9 cellular contexts compared by ENCODE assay signal in genomic region chr11:71786369-71787013, GRCh38. TPM values are rescaled to one million over a fixed set of nuclear protein-coding genes. Genes with fewer than 3 reads are reported as not detected.
A peak's percentile ranks its signal among the peaks of the same experiment; 100 is the strongest.
DNase-seq lines count a peak whose midpoint lies in the region; ATAC-seq, FAIRE-seq and TF ChIP-seq lines count a peak whose summit lies in the region.
"Not testable (repeated sequence)": the region's sequence is repeated elsewhere in the genome, so short reads cannot be mapped to it uniquely, and the experiment has no call there.
"Had no signal": no experiment of that assay in that cellular context is flagged by ENCODE, and none has a peak within 500 bp of the region (broad histone marks: within the 10 kb centered on the region; RNA-seq: fewer than 3 reads in every experiment).

No MANE protein-coding gene starts in this region.

- not testable (repeated sequence) for H3K9me3 Mint-ChIP-seq in activated T-cell treated with anti-CD3 and anti-CD28 coated beads, Interleukin-2, amount 50 U/mL, for 72 hours

- H3K27ac Mint-ChIP-seq in activated T-cell treated with anti-CD3 and anti-CD28 coated beads, Interleukin-2, amount 50 U/mL, for 72 hours, result peak overlapping the region; percentile 90

- H3K4me1 Mint-ChIP-seq in activated T-cell treated with anti-CD3 and anti-CD28 coated beads, Interleukin-2, amount 50 U/mL, for 72 hours (ENCODE audit: low read depth), result peaks cover 25% of the 10 kb centered on the region

- DNase-seq in AG09319 (ENCODE audit: extremely low read depth, low read depth) (peak; percentile 67), NCI-H345 treated with DMSO at 0.1 percent for 48 hours (lab: John Stamatoyannopoulos, UW; ENCODE audit: unreplicated experiment) (peak; percentile 82), left kidney (ENCODE audit: low read depth, low spot score) (peak; percentile 97), skeletal muscle cell (ENCODE audit: low read depth) (peak; percentile 43)
- DNase-seq in activated T-cell treated with anti-CD3 and anti-CD28 coated beads, Interleukin-2, amount 50 U/mL, for 72 hours, result not testable (repeated sequence)

- ATAC-seq in GM19043 (IDR thresholded peaks at IDR 0.05; ENCODE audit: low read depth, unreplicated experiment) (peak; percentile 21), HG03139 (IDR thresholded peaks at IDR 0.05; ENCODE audit: unreplicated experiment) (peak; percentile 35)
- ATAC-seq in activated T-cell treated with anti-CD3 and anti-CD28 coated beads, Interleukin-2, amount 50 U/mL, for 72 hours (replicated peaks in 1 of 2), result peak; percentile 48 to 56

- not testable (repeated sequence) for H3K36me3 Mint-ChIP-seq in activated T-cell treated with anti-CD3 and anti-CD28 coated beads, Interleukin-2, amount 50 U/mL, for 72 hours (ENCODE audit: insufficient read depth in 2 of 2)

- peak; percentile 94 for FAIRE-seq in endometrium (lab: Jason Lieb, UNC)

- TF ChIP-seq CTCF in AG09319 (IDR thresholded peaks at IDR 0.05; ENCODE audit: low read depth, low read length), result not testable (repeated sequence)

- H3K4me3 Mint-ChIP-seq in activated T-cell treated with anti-CD3 and anti-CD28 coated beads, Interleukin-2, amount 50 U/mL, for 72 hours, result peak overlapping the region; percentile 88 to 98

- H3K27me3 Mint-ChIP-seq in activated T-cell treated with anti-CD3 and anti-CD28 coated beads, Interleukin-2, amount 50 U/mL, for 72 hours (ENCODE audit: low read depth), result not testable (repeated sequence)

- peak overlapping the region; percentile 62 for H3K4me3 ChIP-seq in skeletal muscle cell (ENCODE audit: low read depth, low read length)

RNA-seq across cellular contexts. Expression of gene DEFB108B, which starts 46.5 kb away (rescaled TPM):
- not detected for total RNA-seq in activated T-cell treated with anti-CD3 and anti-CD28 coated beads, Interleukin-2, amount 50 U/mL, for 72 hours
- total RNA-seq: sciatic nerve had no signal
